ENCODE assay signal across 1 cellular context in the genomic region with DNA sequence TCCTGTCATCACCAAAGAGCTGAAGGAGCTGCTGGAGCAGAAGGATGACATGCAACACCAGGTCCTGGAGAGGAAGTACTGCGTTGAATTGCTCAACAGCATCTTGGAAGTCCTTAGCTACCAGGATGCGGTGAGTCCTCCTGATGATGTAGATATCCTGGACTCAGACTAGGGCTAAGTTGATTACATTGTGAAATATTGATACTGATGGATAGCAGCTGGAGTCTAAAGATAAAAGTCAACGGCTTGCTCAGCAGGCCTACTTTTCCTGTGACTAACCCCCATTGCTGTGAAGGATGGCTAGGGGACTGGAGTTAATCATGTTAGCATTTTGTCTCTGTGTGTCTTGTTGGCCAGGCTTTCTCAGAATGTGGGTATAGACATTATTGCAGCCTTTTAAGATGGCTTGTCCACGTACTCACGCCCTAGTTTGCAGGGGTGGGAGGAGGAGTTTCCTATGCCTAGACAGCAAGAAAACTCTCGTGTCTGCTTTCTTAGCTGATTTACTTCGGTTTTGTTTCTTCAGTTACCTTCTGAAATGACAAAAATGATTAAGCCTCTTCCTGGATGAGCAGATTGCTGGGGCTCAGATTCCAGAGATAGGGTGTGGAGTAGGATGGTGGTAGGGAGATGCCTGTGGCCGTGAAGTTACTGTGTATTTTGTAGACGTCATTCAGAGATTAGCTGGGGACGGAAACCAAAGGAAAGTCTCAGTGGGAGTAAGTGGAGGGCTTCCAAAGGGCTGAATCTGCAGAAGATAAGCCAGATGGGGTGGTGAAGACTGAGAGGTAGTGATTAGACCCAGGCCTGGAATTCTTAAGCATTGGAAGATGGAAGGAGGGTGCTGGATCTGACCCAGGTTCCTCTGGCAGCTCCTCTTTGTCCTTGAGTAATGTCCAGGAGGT.
TF ChIP-seq lines count a peak whose summit lies in the region.

No MANE protein-coding gene starts in this region.

TF ChIP-seq in K562, 482 proteins besides CTCF, POLR2A, EP300 and RAD21 (continued from another document and continues in another):
- TF ChIP-seq, protein P1, sequence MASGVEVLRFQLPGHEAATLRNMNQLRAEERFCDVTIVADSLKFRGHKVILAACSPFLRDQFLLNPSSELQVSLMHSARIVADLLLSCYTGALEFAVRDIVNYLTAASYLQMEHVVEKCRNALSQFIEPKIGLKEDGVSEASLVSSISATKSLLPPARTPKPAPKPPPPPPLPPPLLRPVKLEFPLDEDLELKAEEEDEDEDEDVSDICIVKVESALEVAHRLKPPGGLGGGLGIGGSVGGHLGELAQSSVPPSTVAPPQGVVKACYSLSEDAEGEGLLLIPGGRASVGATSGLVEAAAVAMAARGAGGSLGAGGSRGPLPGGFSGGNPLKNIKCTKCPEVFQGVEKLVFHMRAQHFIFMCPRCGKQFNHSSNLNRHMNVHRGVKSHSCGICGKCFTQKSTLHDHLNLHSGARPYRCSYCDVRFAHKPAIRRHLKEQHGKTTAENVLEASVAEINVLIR (CRISPR knock-in tag; IDR thresholded peaks at IDR 0.05) = peak; percentile 50; the same call in 1 of the 2 replicates
- TF ChIP-seq ZFP1 (CRISPR knock-in tag; IDR thresholded peaks at IDR 0.05) = no peak
- peak; percentile 85 to 87 for TF ChIP-seq TRIM24 (IDR thresholded peaks at IDR 0.05)
- no peak for TF ChIP-seq ZC3H11A (IDR thresholded peaks at IDR 0.05; ENCODE audit: low read depth, low read length)
- TF ChIP-seq CBX3 (IDR thresholded peaks at IDR 0.05; ENCODE audit: borderline replicate concordance in 1 of 2, low read length in 2 of 2) = peak in 1 of 2 experiments; percentile 31; a peak in 1 of 3 replicates
- no peak for TF ChIP-seq NCOA6 (IDR thresholded peaks at IDR 0.05)
- no peak for TF ChIP-seq SIN3A (IDR thresholded peaks at IDR 0.05; ENCODE audit: borderline replicate concordance in 2 of 2, control insufficient read depth in 1 of 2, low read depth in 2 of 2, low read length in 2 of 2)
- no peak for TF ChIP-seq RBM14 (IDR thresholded peaks at IDR 0.05; ENCODE audit: borderline replicate concordance, insufficient read depth, low read depth, low read length)
- TF ChIP-seq HNRNPL (IDR thresholded peaks at IDR 0.05; ENCODE audit: low read depth, low read length) = no peak
- TF ChIP-seq KAT2B (IDR thresholded peaks at IDR 0.05; ENCODE audit: low read depth, low read length) = no peak
- TF ChIP-seq NELFE (IDR thresholded peaks at IDR 0.05; ENCODE audit: insufficient read depth, insufficient read length) = no peak
- no peak for TF ChIP-seq POLR3G (IDR thresholded peaks at IDR 0.05; ENCODE audit: extremely low read depth, insufficient read length, insufficient replicate concordance)
- TF ChIP-seq, protein P2, sequence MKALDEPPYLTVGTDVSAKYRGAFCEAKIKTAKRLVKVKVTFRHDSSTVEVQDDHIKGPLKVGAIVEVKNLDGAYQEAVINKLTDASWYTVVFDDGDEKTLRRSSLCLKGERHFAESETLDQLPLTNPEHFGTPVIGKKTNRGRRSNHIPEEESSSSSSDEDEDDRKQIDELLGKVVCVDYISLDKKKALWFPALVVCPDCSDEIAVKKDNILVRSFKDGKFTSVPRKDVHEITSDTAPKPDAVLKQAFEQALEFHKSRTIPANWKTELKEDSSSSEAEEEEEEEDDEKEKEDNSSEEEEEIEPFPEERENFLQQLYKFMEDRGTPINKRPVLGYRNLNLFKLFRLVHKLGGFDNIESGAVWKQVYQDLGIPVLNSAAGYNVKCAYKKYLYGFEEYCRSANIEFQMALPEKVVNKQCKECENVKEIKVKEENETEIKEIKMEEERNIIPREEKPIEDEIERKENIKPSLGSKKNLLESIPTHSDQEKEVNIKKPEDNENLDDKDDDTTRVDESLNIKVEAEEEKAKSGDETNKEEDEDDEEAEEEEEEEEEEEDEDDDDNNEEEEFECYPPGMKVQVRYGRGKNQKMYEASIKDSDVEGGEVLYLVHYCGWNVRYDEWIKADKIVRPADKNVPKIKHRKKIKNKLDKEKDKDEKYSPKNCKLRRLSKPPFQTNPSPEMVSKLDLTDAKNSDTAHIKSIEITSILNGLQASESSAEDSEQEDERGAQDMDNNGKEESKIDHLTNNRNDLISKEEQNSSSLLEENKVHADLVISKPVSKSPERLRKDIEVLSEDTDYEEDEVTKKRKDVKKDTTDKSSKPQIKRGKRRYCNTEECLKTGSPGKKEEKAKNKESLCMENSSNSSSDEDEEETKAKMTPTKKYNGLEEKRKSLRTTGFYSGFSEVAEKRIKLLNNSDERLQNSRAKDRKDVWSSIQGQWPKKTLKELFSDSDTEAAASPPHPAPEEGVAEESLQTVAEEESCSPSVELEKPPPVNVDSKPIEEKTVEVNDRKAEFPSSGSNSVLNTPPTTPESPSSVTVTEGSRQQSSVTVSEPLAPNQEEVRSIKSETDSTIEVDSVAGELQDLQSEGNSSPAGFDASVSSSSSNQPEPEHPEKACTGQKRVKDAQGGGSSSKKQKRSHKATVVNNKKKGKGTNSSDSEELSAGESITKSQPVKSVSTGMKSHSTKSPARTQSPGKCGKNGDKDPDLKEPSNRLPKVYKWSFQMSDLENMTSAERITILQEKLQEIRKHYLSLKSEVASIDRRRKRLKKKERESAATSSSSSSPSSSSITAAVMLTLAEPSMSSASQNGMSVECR (CRISPR knock-in tag; IDR thresholded peaks at IDR 0.05) = no peak
- TF ChIP-seq DNMT1 (IDR thresholded peaks at IDR 0.05) = no peak
- peak; percentile 64; the same call in 1 of the 2 replicates for TF ChIP-seq ZNF584 (CRISPR knock-in tag; IDR thresholded peaks at IDR 0.05; ENCODE audit: low read depth)
- TF ChIP-seq MCM5 (IDR thresholded peaks at IDR 0.05; ENCODE audit: low read depth) = no peak
- TF ChIP-seq SRSF3 (IDR thresholded peaks at IDR 0.05; ENCODE audit: insufficient read depth, low read length) = no peak
- peak; percentile 94 for TF ChIP-seq TEAD4 (IDR thresholded peaks at IDR 0.05; ENCODE audit: low read length)
- TF ChIP-seq TEAD4 (CRISPR knock-in tag; IDR thresholded peaks at IDR 0.05; ENCODE audit: borderline replicate concordance) = no peak
- TF ChIP-seq GATA2 (CRISPR knock-in tag; IDR thresholded peaks at IDR 0.05) = peak; percentile 69; the same call in 1 of the 2 replicates
- TF ChIP-seq TBL1XR1 (IDR thresholded peaks at IDR 0.05; ENCODE audit: low read length in 2 of 2) = peak in 1 of 2 experiments; percentile 38; a peak in 2 of 4 replicates
- no peak for TF ChIP-seq BRD9 (IDR thresholded peaks at IDR 0.05; ENCODE audit: low read depth, partially characterized antibody)
- TF ChIP-seq, protein P3, sequence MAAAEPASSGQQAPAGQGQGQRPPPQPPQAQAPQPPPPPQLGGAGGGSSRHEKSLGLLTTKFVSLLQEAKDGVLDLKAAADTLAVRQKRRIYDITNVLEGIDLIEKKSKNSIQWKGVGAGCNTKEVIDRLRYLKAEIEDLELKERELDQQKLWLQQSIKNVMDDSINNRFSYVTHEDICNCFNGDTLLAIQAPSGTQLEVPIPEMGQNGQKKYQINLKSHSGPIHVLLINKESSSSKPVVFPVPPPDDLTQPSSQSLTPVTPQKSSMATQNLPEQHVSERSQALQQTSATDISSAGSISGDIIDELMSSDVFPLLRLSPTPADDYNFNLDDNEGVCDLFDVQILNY (CRISPR knock-in tag; IDR thresholded peaks at IDR 0.05) = no peak
- TF ChIP-seq, protein P4, sequence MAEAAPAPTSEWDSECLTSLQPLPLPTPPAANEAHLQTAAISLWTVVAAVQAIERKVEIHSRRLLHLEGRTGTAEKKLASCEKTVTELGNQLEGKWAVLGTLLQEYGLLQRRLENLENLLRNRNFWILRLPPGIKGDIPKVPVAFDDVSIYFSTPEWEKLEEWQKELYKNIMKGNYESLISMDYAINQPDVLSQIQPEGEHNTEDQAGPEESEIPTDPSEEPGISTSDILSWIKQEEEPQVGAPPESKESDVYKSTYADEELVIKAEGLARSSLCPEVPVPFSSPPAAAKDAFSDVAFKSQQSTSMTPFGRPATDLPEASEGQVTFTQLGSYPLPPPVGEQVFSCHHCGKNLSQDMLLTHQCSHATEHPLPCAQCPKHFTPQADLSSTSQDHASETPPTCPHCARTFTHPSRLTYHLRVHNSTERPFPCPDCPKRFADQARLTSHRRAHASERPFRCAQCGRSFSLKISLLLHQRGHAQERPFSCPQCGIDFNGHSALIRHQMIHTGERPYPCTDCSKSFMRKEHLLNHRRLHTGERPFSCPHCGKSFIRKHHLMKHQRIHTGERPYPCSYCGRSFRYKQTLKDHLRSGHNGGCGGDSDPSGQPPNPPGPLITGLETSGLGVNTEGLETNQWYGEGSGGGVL (CRISPR knock-in tag; IDR thresholded peaks at IDR 0.05) = no peak
- no peak for TF ChIP-seq SRSF1 (IDR thresholded peaks at IDR 0.05; ENCODE audit: low read depth, low read length)
- no peak for TF ChIP-seq ZNF551 (CRISPR knock-in tag; IDR thresholded peaks at IDR 0.05)
- TF ChIP-seq CREB1 (IDR thresholded peaks at IDR 0.05) = peak; percentile 64; the same call in 1 of the 2 replicates
- no peak for TF ChIP-seq CREB1 (CRISPR knock-in tag; IDR thresholded peaks at IDR 0.05)
- no peak for TF ChIP-seq EWSR1 (IDR thresholded peaks at IDR 0.05; ENCODE audit: borderline replicate concordance, low read depth, partially characterized antibody)
- peak; percentile 90 for TF ChIP-seq LCOR (CRISPR knock-in tag; IDR thresholded peaks at IDR 0.05)
- TF ChIP-seq ETV6 (IDR thresholded peaks at IDR 0.05; ENCODE audit: borderline replicate concordance in 1 of 2, low read depth in 2 of 2, low read length in 1 of 2) = 0 out of 4 replicates have a peak, but pooled peaks of 1 of the 2 experiments have one; percentile 61
- TF ChIP-seq ETV6 (CRISPR knock-in tag; IDR thresholded peaks at IDR 0.05; ENCODE audit: borderline replicate concordance) = no peak
- TF ChIP-seq, protein P5, sequence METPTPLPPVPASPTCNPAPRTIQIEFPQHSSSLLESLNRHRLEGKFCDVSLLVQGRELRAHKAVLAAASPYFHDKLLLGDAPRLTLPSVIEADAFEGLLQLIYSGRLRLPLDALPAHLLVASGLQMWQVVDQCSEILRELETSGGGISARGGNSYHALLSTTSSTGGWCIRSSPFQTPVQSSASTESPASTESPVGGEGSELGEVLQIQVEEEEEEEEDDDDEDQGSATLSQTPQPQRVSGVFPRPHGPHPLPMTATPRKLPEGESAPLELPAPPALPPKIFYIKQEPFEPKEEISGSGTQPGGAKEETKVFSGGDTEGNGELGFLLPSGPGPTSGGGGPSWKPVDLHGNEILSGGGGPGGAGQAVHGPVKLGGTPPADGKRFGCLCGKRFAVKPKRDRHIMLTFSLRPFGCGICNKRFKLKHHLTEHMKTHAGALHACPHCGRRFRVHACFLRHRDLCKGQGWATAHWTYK (CRISPR knock-in tag; IDR thresholded peaks at IDR 0.05) = no peak
- TF ChIP-seq, protein P6, sequence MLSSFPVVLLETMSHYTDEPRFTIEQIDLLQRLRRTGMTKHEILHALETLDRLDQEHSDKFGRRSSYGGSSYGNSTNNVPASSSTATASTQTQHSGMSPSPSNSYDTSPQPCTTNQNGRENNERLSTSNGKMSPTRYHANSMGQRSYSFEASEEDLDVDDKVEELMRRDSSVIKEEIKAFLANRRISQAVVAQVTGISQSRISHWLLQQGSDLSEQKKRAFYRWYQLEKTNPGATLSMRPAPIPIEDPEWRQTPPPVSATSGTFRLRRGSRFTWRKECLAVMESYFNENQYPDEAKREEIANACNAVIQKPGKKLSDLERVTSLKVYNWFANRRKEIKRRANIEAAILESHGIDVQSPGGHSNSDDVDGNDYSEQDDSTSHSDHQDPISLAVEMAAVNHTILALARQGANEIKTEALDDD (IDR thresholded peaks at IDR 0.05) = peak; percentile 98
- TF ChIP-seq NCOA1 (IDR thresholded peaks at IDR 0.05; ENCODE audit: low read depth) = peak; percentile 60; the same call in 1 of the 2 replicates
- TF ChIP-seq CBX1 (IDR thresholded peaks at IDR 0.05; ENCODE audit: low read depth) = no peak
- TF ChIP-seq, protein P7, sequence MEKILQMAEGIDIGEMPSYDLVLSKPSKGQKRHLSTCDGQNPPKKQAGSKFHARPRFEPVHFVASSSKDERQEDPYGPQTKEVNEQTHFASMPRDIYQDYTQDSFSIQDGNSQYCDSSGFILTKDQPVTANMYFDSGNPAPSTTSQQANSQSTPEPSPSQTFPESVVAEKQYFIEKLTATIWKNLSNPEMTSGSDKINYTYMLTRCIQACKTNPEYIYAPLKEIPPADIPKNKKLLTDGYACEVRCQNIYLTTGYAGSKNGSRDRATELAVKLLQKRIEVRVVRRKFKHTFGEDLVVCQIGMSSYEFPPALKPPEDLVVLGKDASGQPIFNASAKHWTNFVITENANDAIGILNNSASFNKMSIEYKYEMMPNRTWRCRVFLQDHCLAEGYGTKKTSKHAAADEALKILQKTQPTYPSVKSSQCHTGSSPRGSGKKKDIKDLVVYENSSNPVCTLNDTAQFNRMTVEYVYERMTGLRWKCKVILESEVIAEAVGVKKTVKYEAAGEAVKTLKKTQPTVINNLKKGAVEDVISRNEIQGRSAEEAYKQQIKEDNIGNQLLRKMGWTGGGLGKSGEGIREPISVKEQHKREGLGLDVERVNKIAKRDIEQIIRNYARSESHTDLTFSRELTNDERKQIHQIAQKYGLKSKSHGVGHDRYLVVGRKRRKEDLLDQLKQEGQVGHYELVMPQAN (IDR thresholded peaks at IDR 0.05; ENCODE audit: borderline replicate concordance) = no peak
- TF ChIP-seq, protein P8, sequence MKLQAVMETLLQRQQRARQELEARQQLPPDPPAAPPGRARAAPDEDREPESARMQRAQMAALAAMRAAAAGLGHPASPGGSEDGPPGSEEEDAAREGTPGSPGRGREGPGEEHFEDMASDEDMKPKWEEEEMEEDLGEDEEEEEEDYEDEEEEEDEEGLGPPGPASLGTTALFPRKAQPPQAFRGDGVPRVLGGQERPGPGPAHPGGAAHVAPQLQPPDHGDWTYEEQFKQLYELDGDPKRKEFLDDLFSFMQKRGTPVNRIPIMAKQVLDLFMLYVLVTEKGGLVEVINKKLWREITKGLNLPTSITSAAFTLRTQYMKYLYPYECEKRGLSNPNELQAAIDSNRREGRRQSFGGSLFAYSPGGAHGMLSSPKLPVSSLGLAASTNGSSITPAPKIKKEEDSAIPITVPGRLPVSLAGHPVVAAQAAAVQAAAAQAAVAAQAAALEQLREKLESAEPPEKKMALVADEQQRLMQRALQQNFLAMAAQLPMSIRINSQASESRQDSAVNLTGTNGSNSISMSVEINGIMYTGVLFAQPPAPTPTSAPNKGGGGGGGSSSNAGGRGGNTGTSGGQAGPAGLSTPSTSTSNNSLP (IDR thresholded peaks at IDR 0.05; ENCODE audit: borderline replicate concordance, low read depth, low read length) = no peak
- no peak for TF ChIP-seq SRF (CRISPR knock-in tag; IDR thresholded peaks at IDR 0.05)
- peak; percentile 69; the same call in 1 of the 2 replicates for TF ChIP-seq SMARCA4 (IDR thresholded peaks at IDR 0.05)
- no peak for TF ChIP-seq WHSC1 (IDR thresholded peaks at IDR 0.05; ENCODE audit: low read length)
- TF ChIP-seq ARID1B (IDR thresholded peaks at IDR 0.05) = peak; percentile 91
- TF ChIP-seq FOXA1 (IDR thresholded peaks at IDR 0.05; ENCODE audit: borderline replicate concordance) = no peak
- no peak for TF ChIP-seq NBN (IDR thresholded peaks at IDR 0.05; ENCODE audit: low read depth)
- TF ChIP-seq PHF8 (IDR thresholded peaks at IDR 0.05; ENCODE audit: borderline replicate concordance, low read length) = no peak
- TF ChIP-seq POLR2G (IDR thresholded peaks at IDR 0.05; ENCODE audit: low read depth, low read length) = no peak
- TF ChIP-seq NR3C1 (CRISPR knock-in tag; IDR thresholded peaks at IDR 0.05) = no peak
- TF ChIP-seq ZZZ3 (IDR thresholded peaks at IDR 0.05) = no peak
- no peak for TF ChIP-seq U2AF2 (optimal IDR thresholded peaks at IDR 0.05; ENCODE audit: low read depth, low read length)
